ENCODE assay signal across 10 cellular contexts in the genomic region with DNA sequence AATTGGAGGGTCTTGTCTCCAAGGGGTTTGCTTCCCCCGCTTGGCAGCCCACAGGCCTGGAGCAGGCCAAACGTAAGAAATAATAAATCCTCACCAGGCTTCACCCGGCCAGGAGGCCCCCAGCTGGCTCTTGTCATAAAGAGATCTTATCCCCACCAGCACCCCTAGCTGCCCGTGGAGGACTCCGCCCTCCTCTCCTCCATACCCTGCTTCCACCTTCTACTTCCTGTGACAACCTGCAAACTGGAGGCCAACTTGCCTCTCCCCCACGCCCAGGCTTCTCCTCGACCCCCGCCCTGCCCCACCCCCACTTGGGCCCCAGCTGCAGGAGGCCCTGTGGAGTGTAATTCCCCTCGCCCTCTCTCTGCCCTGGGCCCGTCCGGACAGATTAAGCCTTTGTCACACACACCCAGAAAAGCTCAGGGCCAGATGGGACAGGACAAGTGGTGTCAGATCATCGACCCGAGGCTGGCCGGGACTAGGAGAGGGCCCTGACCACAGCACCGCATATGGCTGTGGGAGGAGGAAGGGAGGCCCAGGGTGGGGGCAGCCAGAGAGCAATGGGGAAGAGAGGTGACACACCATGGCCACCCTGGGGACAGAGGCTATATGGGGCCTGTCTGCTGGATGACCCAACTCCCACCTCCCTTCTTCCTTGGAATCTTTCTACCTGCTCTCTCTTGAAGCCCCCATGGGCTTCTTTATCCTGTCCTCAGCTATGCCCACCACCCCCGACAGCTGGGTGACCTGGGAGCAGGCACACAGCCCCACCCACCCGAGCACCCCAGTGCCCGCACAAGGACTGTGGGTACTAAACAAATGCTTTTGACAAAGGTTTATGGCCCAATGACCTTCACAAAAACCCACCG. TPM values are rescaled to one million over a fixed set of nuclear protein-coding genes. Genes with fewer than 3 reads are reported as not detected.
A peak's percentile ranks its signal among the peaks of the same experiment; 100 is the strongest.
DNase-seq lines count a peak whose midpoint lies in the region; ATAC-seq and TF ChIP-seq lines count a peak whose summit lies in the region.
"Had no signal": no experiment of that assay in that cellular context is flagged by ENCODE, and none has a peak within 500 bp of the region (broad histone marks: within the 10 kb centered on the region; RNA-seq: fewer than 3 reads in every experiment).

No MANE protein-coding gene starts in this region.

- no peaks in the 10 kb centered on the region for H3K9me3 ChIP-seq in SK-N-SH
- no peaks in the 10 kb centered on the region for H3K9me3 ChIP-seq in parathyroid adenoma (ENCODE audit: control insufficient read depth, low read length)
- H3K9me3 ChIP-seq: psoas muscle, stomach had no signal

- TF ChIP-seq CTCF in SK-N-SH (IDR thresholded peaks at IDR 0.05) (no peak), parathyroid adenoma (IDR thresholded peaks at IDR 0.05) (no peak)

- ATAC-seq in SK-N-SH treated with all-trans-retinoic acid at 6 μM for 48 hours (no peak; the same call in 2 of the 3 replicates), GM21529 (IDR thresholded peaks at IDR 0.05; ENCODE audit: unreplicated experiment) (no peak)

- DNase-seq in SK-N-SH (peak; percentile 83), NOMO-1 treated with dmso at 0.1 percent for 144 hours (lab: John Stamatoyannopoulos, UW; ENCODE audit: unreplicated experiment) (peak; percentile 25), cerebellar cortex (ENCODE audit: low spot score) (peak; percentile 19), HCEC 1CT (no peak), cerebellar nuclear complex (lab: John Stamatoyannopoulos, UW) (no peak)
- DNase-seq: psoas muscle, stomach had no signal

- POLR2A ChIA-PET in SK-N-SH (lab: Yijun Ruan, JAX) = interaction anchor here (0.9 to 1.2 kb wide), 3 partner anchors 9 to 72 kb away, joined by 3 to 5 read pairs (median 5); no protein-coding TSS in a partner anchor

- H3K9me2 ChIP-seq in SK-N-SH = no peaks in the 10 kb centered on the region

- H3F3A ChIP-seq in SK-N-SH (replicated peaks; ENCODE audit: insufficient read depth) = peaks cover 8% of the 10 kb centered on the region

- H3K27me3 ChIP-seq in SK-N-SH (ENCODE audit: insufficient read depth) (peaks cover 8% of the 10 kb centered on the region; the same call in 1 of the 2 replicates), parathyroid adenoma (ENCODE audit: control insufficient read depth, insufficient read depth, low read length) (no peaks in the 10 kb centered on the region)

- H3K9ac ChIP-seq in SK-N-SH = no peak overlapping the region
- H3K9ac ChIP-seq in parathyroid adenoma = no peak overlapping the region

- 58% methylated on average over 19 of the region's 19 CpGs for WGBS in SK-N-SH (ENCODE audit: low lambda C conversion rate)

- H3K4me1 ChIP-seq in SK-N-SH (ENCODE audit: control insufficient read depth in 1 of 2, insufficient read depth in 2 of 2, low read depth in 1 of 2, low read length in 1 of 2) (peaks cover 0 to 25% of the 10 kb centered on the region in 2 experiments; a peak in 1 of 4 replicates), parathyroid adenoma (peaks cover 18% of the 10 kb centered on the region)
- H3K4me1 ChIP-seq: psoas muscle had no signal

- H4K20me1 ChIP-seq in SK-N-SH (ENCODE audit: insufficient read depth) = no peaks in the 10 kb centered on the region

- H3K4me3 ChIP-seq in SK-N-SH (ENCODE audit: low read depth in 2 of 2, low read length in 1 of 2) (no peak overlapping the region), parathyroid adenoma (ENCODE audit: low read depth, low read length) (no peak overlapping the region)
- H3K4me3 ChIP-seq: psoas muscle, stomach had no signal

- TF ChIP-seq EP300 in SK-N-SH (IDR thresholded peaks at IDR 0.05; ENCODE audit: borderline replicate concordance in 1 of 2, low read depth in 1 of 2, low read length in 1 of 2) = peak in 1 of 2 experiments; percentile 49; a peak in 1 of 4 replicates

- H3K27ac ChIP-seq in SK-N-SH (ENCODE audit: low read depth in 2 of 2, low read length in 1 of 2) (peak overlapping the region in 1 of 2 experiments; percentile 81; a peak in 2 of 4 replicates), parathyroid adenoma (peak overlapping the region; percentile 74)
- H3K27ac ChIP-seq: psoas muscle had no signal

- H3K4me2 ChIP-seq in SK-N-SH = no peak overlapping the region
- no peak overlapping the region for H3K4me2 ChIP-seq in parathyroid adenoma (ENCODE audit: low read length)

- no peaks in the 10 kb centered on the region for H3K36me3 ChIP-seq in SK-N-SH (replicated peaks in 1 of 2; ENCODE audit: control insufficient read depth in 1 of 2, insufficient read depth in 2 of 2, low read length in 1 of 2)
- H3K36me3 ChIP-seq in parathyroid adenoma (ENCODE audit: control insufficient read depth, insufficient read depth, low read length) = no peaks in the 10 kb centered on the region
- H3K36me3 ChIP-seq: stomach had no signal

- H3K79me2 ChIP-seq in SK-N-SH (ENCODE audit: insufficient read depth) = no peaks in the 10 kb centered on the region
- no peaks in the 10 kb centered on the region for H3K79me2 ChIP-seq in parathyroid adenoma

- peak; percentile 19 for TF ChIP-seq RAD21 in SK-N-SH (IDR thresholded peaks at IDR 0.05; ENCODE audit: low read length)

- H2AFZ ChIP-seq in SK-N-SH (ENCODE audit: low read depth) (no peak overlapping the region), parathyroid adenoma (peak overlapping the region; percentile 68)

- CTCF ChIA-PET in SK-N-SH (lab: Yijun Ruan, JAX) = interaction anchor here (1.2 to 5.0 kb wide), 4 partner anchors 40 to 72 kb away, joined by 4 to 29 read pairs (median 6); no protein-coding TSS in a partner anchor

TF ChIP-seq in SK-N-SH, 30 proteins besides CTCF, POLR2A, EP300 and RAD21 (continues in another document):
- TF ChIP-seq MAX (IDR thresholded peaks at IDR 0.05; ENCODE audit: low read depth) = no peak
- no peak for TF ChIP-seq EZH2phosphoT487 (IDR thresholded peaks at IDR 0.05; ENCODE audit: borderline replicate concordance, low read depth)
- TF ChIP-seq MXI1 (IDR thresholded peaks at IDR 0.05; ENCODE audit: low read depth, low read length) = 0 out of 2 replicates have a peak, but pooled peaks have one; percentile 30
- TF ChIP-seq NRF1 (IDR thresholded peaks at IDR 0.05; ENCODE audit: low read depth, low read length) = no peak
- no peak for TF ChIP-seq USF2 (IDR thresholded peaks at IDR 0.05; ENCODE audit: borderline replicate concordance, low read depth, low read length)
- TF ChIP-seq, protein P1, sequence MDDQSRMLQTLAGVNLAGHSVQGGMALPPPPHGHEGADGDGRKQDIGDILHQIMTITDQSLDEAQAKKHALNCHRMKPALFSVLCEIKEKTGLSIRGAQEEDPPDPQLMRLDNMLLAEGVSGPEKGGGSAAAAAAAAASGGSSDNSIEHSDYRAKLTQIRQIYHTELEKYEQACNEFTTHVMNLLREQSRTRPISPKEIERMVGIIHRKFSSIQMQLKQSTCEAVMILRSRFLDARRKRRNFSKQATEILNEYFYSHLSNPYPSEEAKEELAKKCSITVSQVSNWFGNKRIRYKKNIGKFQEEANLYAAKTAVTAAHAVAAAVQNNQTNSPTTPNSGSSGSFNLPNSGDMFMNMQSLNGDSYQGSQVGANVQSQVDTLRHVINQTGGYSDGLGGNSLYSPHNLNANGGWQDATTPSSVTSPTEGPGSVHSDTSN (IDR thresholded peaks at IDR 0.05) = no peak
- TF ChIP-seq TCF12 (IDR thresholded peaks at IDR 0.05) = no peak
- TF ChIP-seq RCOR1 (IDR thresholded peaks at IDR 0.05; ENCODE audit: low read length) = no peak

TF ChIP-seq in SK-N-SH treated with all-trans-retinoic acid at 6 μM for 48 hours, 23 proteins besides CTCF, POLR2A, EP300 and RAD21 (continues in another document):
- TF ChIP-seq ZNF8 (CRISPR knock-in tag; IDR thresholded peaks at IDR 0.05) (no peak), BACH2 (CRISPR knock-in tag; IDR thresholded peaks at IDR 0.05; ENCODE audit: borderline replicate concordance) (no peak), ZFP30 (CRISPR knock-in tag; IDR thresholded peaks at IDR 0.05) (no peak), CSRNP3 (CRISPR knock-in tag; IDR thresholded peaks at IDR 0.05) (no peak), ARNTL (CRISPR knock-in tag; IDR thresholded peaks at IDR 0.05; ENCODE audit: borderline replicate concordance, low read depth) (no peak), TCF4 (CRISPR knock-in tag; IDR thresholded peaks at IDR 0.05; ENCODE audit: borderline replicate concordance) (no peak), SNAI2 (CRISPR knock-in tag; IDR thresholded peaks at IDR 0.05) (no peak), CSDC2 (CRISPR knock-in tag; IDR thresholded peaks at IDR 0.05) (no peak)

RNA-seq across cellular contexts. Expression of gene NOL4L, which starts 3.9 kb away (rescaled TPM):
- polyA plus RNA-seq in SK-N-SH (2012; rRNA removed) = 10.4 and 14.3 TPM in 2 replicates
- 8.7 and 10.6 TPM in 2 replicates for polyA plus RNA-seq in SK-N-SH (2012; cell fraction: cytosol; rRNA removed)
- 35.9 and 37.2 TPM in 2 replicates for polyA plus RNA-seq in SK-N-SH (2012; cell fraction: nucleus; rRNA removed)

Comparison
In these comparisons a context has a peak if more than half of its experiments do, and no peak if none do; other contexts are left out.
1. DNase-seq: peak in SK-N-SH (single experiment), NOMO-1 treated with dmso at 0.1 percent for 144 hours (single experiment) and cerebellar cortex (single experiment); none in HCEC 1CT (single experiment) and cerebellar nuclear complex (0 of 2).